ENCODE assay signal across 8 cellular contexts in genomic region chr2:207166349-207167128, GRCh38. TPM values are rescaled to one million over a fixed set of nuclear protein-coding genes. Genes with fewer than 3 reads are reported as not detected.
DNase-seq lines count a peak whose midpoint lies in the region; ATAC-seq, FAIRE-seq and TF ChIP-seq lines count a peak whose summit lies in the region.

No MANE protein-coding gene starts in this region.

- no peaks in the 10 kb centered on the region for H3K9me3 ChIP-seq in H1 (ENCODE audit: insufficient read depth in 2 of 2, low read depth in 1 of 2, low read length in 1 of 2)

- DNase-seq in BJ (ENCODE audit: low read depth) (no peak), NCI-H69 (lab: John Stamatoyannopoulos, UW) (peak; percentile 91), H1 (ENCODE audit: low read depth in 1 of 2, low spot score in 2 of 2) (peak; percentile 41 to 84), memory B cell (ENCODE audit: low spot score in 2 of 2) (peak; percentile 65 to 67)
- peak in 2 of 3 experiments; percentile 32 to 37 for DNase-seq in activated CD8-positive, alpha-beta memory T cell treated with anti-CD3 and anti-CD28 coated beads for 48 hours (ENCODE audit: low read depth in 2 of 3, low spot score in 2 of 3)
- DNase-seq in stimulated activated CD8-positive, alpha-beta memory T cell treated with anti-CD3 and anti-CD28 coated beads, Interleukin-15, amount 100 ng/mL, for 4 hours (ENCODE audit: low read depth in 2 of 2): peak; percentile 21 to 32

- H2BK5ac ChIP-seq in H1 (ENCODE audit: low read depth, low read length): peak overlapping the region; percentile 95

- no peaks in the 10 kb centered on the region for H3K36me3 ChIP-seq in BJ (ENCODE audit: control insufficient read depth, insufficient read depth, low read length)
- no peaks in the 10 kb centered on the region for H3K36me3 ChIP-seq in H1 (ENCODE audit: control insufficient read depth in 2 of 4, insufficient read depth in 4 of 4, low read length in 3 of 4)

- 0 out of 2 replicates have a peak overlapping the region, but pooled peaks have one; percentile 1 for H2AFZ ChIP-seq in H1 (ENCODE audit: low read length)

- TF ChIP-seq POLR2A in GM19099 (IDR thresholded peaks at IDR 0.05; ENCODE audit: extremely low read depth, insufficient read length, low read depth) (peak; percentile 96), H1 (IDR thresholded peaks at IDR 0.05; ENCODE audit: control extremely low read depth in 1 of 2, low read depth in 2 of 2, low read length in 2 of 2) (peak; percentile 80 to 85)

- no peak for TF ChIP-seq EP300 in H1 (IDR thresholded peaks at IDR 0.05; ENCODE audit: borderline replicate concordance in 1 of 2, low read depth in 2 of 2, low read length in 2 of 2)

- TF ChIP-seq RAD21 in H1 (IDR thresholded peaks at IDR 0.05 in 1 of 2, conservative IDR thresholded peaks at IDR 0.05 in 1 of 2; ENCODE audit: low read depth in 2 of 2, low read length in 2 of 2): peak in 1 of 2 experiments; percentile 24; a peak in 3 of 4 replicates

- peak overlapping the region; percentile 93 for H2BK12ac ChIP-seq in H1 (ENCODE audit: low read depth, low read length)

- H3K23me2 ChIP-seq in H1 (ENCODE audit: low read depth, low read length): peaks cover 25% of the 10 kb centered on the region

- H4K20me1 ChIP-seq in H1 (replicated peaks in 1 of 2; ENCODE audit: control insufficient read depth in 1 of 2, insufficient read depth in 2 of 2, low read length in 2 of 2): no peaks in the 10 kb centered on the region

- ATAC-seq in HG03196 (IDR thresholded peaks at IDR 0.05; ENCODE audit: unreplicated experiment) (peak; percentile 44), memory B cell (ENCODE audit: low read depth) (peak; percentile 62)

- H3K27ac ChIP-seq in H1 (ENCODE audit: low read depth, low read length): peak overlapping the region; percentile 99

- no peak overlapping the region for H3K23ac ChIP-seq in H1 (ENCODE audit: insufficient read length)

- peaks cover 2% of the 10 kb centered on the region for H3K9me3 Mint-ChIP-seq in memory B cell

- peaks cover 5% of the 10 kb centered on the region for H3K27me3 Mint-ChIP-seq in memory B cell

- H2BK20ac ChIP-seq in H1 (ENCODE audit: low read length): 0 out of 2 replicates have a peak overlapping the region, but pooled peaks have one; percentile 77

- peak overlapping the region; percentile 92 to 99 (median 96) for H3K9ac ChIP-seq in H1 (replicated peaks in 1 of 4; ENCODE audit: extremely low read depth in 1 of 4, low read depth in 3 of 4, low read length in 3 of 4)

- peak overlapping the region; percentile 88 for H3K18ac ChIP-seq in H1 (ENCODE audit: extremely low read depth, low read length)

- peaks cover 11 to 34% of the 10 kb centered on the region in 2 experiments; a peak in 3 of 4 replicates for H3K79me2 ChIP-seq in H1 (ENCODE audit: control insufficient read depth in 1 of 2, insufficient read depth in 2 of 2, low read length in 2 of 2)

- peaks cover 4% of the 10 kb centered on the region; the same call in 1 of the 2 replicates for H3K79me1 ChIP-seq in H1 (ENCODE audit: low read depth, low read length)

- peaks cover 2% of the 10 kb centered on the region for H3K36me3 Mint-ChIP-seq in memory B cell

- H4K8ac ChIP-seq in H1 (ENCODE audit: extremely low read depth, insufficient read depth, low read length): peak overlapping the region; percentile 99; the same call in 1 of the 2 replicates

- H3K56ac ChIP-seq in H1 (replicated peaks; ENCODE audit: insufficient read length, low read depth, low read length): peak overlapping the region; percentile 85

- H3K4me2 ChIP-seq in H1 (ENCODE audit: insufficient read depth in 1 of 2, low read depth in 2 of 2, low read length in 2 of 2): peak overlapping the region; percentile 84 to 100

- POLR2A ChIA-PET in BJ (lab: Charles Lee) (interaction anchor here (0.5 to 1.5 kb wide), 17 partner anchors 8 to 903 kb away, joined by 3 to 10 read pairs (median 4); no protein-coding TSS in a partner anchor), H1 (lab: Charles Lee; ENCODE audit: partially characterized antibody) (interaction anchor here (0.7 to 5.5 kb wide), 36 partner anchors 9 to 477 kb away, joined by 3 to 103 read pairs (median 4); partner anchors contain the start of gene CREB1)

- H4K91ac ChIP-seq in H1 (replicated peaks; ENCODE audit: insufficient read length, low read length): peak overlapping the region; percentile 86

- H2BK15ac ChIP-seq in H1 (ENCODE audit: low read length): peak overlapping the region; percentile 73; the same call in 1 of the 2 replicates

- no peak overlapping the region for H3K14ac ChIP-seq in H1 (ENCODE audit: insufficient read length)

- H3K4ac ChIP-seq in H1 (replicated peaks; ENCODE audit: insufficient read length, low read depth, low read length): peak overlapping the region; percentile 84

- peaks cover 0 to 18% (median 17%) of the 10 kb centered on the region in 4 experiments; a peak in 4 of 7 replicates for H3K4me1 ChIP-seq in H1 (replicated peaks in 1 of 4; ENCODE audit: control insufficient read depth in 3 of 4, insufficient read depth in 4 of 4, low read length in 3 of 4)

- peak overlapping the region; percentile 100 for H3K27ac Mint-ChIP-seq in memory B cell

- 1% methylated on average over 32 of the region's 89 CpGs; no CpG with 5 or more reads in 1 of the 2 experiments for WGBS in H1 (ENCODE audit: extremely low coverage in 1 of 2, insufficient coverage in 1 of 2, insufficient read length in 1 of 2, insufficient replicate concordance in 2 of 2, low coverage in 1 of 2, low lambda C conversion rate in 2 of 2, missing lambda C conversion rate in 1 of 2), 2 experiments

- H3K4me3 Mint-ChIP-seq in memory B cell: peak overlapping the region; percentile 92

- CTCF ChIA-PET in BJ (lab: Yijun Ruan, JAX) (interaction anchor here (0.6 to 4.2 kb wide), 10 partner anchors 19 to 347 kb away, joined by 3 to 25 read pairs (median 3); no protein-coding TSS in a partner anchor), H1 (lab: Charles Lee; ENCODE audit: partially characterized antibody) (interaction anchor here (0.8 to 2.5 kb wide), 10 partner anchors 11 to 384 kb away, joined by 3 to 9 read pairs (median 4); no protein-coding TSS in a partner anchor)

- H3K4me1 Mint-ChIP-seq in memory B cell: peaks cover 37% of the 10 kb centered on the region

- peak overlapping the region; percentile 20; the same call in 1 of the 2 replicates for H2AK5ac ChIP-seq in H1 (ENCODE audit: low read depth, low read length)

- TF ChIP-seq CTCF in BJ (IDR thresholded peaks at IDR 0.05; ENCODE audit: insufficient read depth, low read depth, low read length): no peak
- peak in 1 of 3 experiments; percentile 5; a peak in 1 of 4 replicates for TF ChIP-seq CTCF in H1 (IDR thresholded peaks at IDR 0.05; ENCODE audit: control extremely low read depth in 1 of 3, insufficient read depth in 1 of 3, low read depth in 1 of 3, low read length in 3 of 3)

- H3K27me3 ChIP-seq in BJ (ENCODE audit: control insufficient read depth, insufficient read depth, low read length): no peaks in the 10 kb centered on the region
- H3K27me3 ChIP-seq in H1 (replicated peaks in 1 of 4; ENCODE audit: control insufficient read depth in 3 of 4, extremely low read depth in 1 of 4, insufficient read depth in 3 of 4, low read length in 3 of 4): no peaks in the 10 kb centered on the region; a peak in 2 of 7 replicates

- H3K4me3 ChIP-seq in BJ (ENCODE audit: low read depth, low read length): peak overlapping the region; percentile 71
- H3K4me3 ChIP-seq in H1 (ENCODE audit: extremely low read depth in 1 of 4, insufficient read depth in 2 of 4, low read depth in 3 of 4, low read length in 4 of 4): peak overlapping the region; percentile 54 to 97 (median 76)

- H2BK120ac ChIP-seq in H1 (replicated peaks; ENCODE audit: low read depth, low read length): no peak overlapping the region

- no peak for FAIRE-seq in H1 (lab: Jason Lieb, UNC)

- H4K5ac ChIP-seq in H1 (ENCODE audit: insufficient read length, low read depth, low read length): peak overlapping the region; percentile 94

TF ChIP-seq in H1, 55 proteins besides CTCF, POLR2A, EP300 and RAD21 (continues in another document):
- no peak for TF ChIP-seq MAX (IDR thresholded peaks at IDR 0.05)

RNA-seq across cellular contexts. Expression of gene KLF7, which starts 0.8 kb away (rescaled TPM):
- 30.2 and 41.9 TPM in 2 replicates for polyA plus RNA-seq in BJ (2011; rRNA removed)
- polyA minus RNA-seq in BJ (2011; rRNA and poly(A)+ RNA removed): 117 and 149 TPM in 2 replicates
- 21.3 and 23.3 TPM in 2 replicates for total RNA-seq in H1 (2021; fragmentation: NEBNext Ultra II Directional; extraction: Animal tissue kit (Norgen Biotek cat#: 25700))
- 9.6 and 19.3 TPM in 2 replicates for polyA plus RNA-seq in H1 (2011; rRNA removed)
- 11.3 TPM for polyA plus RNA-seq in H1 (2011; cell fraction: cytosol; rRNA removed)
- polyA plus RNA-seq in H1 (2011; cell fraction: nucleus; rRNA removed): 28.7 TPM
- 7.7 to 13.3 TPM (median 12.2 TPM) in 4 replicates for polyA plus RNA-seq in H1 (2012, experiment 1 of 2)
- polyA plus RNA-seq in H1 (2012, experiment 2 of 2): 1.4 TPM
- 16.1 TPM for polyA plus RNA-seq in H1 (2013, experiment 1 of 2)
- 16.9 TPM for polyA plus RNA-seq in H1 (2013, experiment 2 of 2)
- polyA minus RNA-seq in H1 (2011; rRNA and poly(A)+ RNA removed): 21.9 and 35.0 TPM in 2 replicates
- polyA minus RNA-seq in H1 (2011; cell fraction: cytosol; rRNA and poly(A)+ RNA removed): 13.7 TPM
- 37.5 TPM for polyA minus RNA-seq in H1 (2011; cell fraction: nucleus; rRNA and poly(A)+ RNA removed)
